ENCODE assay signal across 1 cellular context in the genomic region with DNA sequence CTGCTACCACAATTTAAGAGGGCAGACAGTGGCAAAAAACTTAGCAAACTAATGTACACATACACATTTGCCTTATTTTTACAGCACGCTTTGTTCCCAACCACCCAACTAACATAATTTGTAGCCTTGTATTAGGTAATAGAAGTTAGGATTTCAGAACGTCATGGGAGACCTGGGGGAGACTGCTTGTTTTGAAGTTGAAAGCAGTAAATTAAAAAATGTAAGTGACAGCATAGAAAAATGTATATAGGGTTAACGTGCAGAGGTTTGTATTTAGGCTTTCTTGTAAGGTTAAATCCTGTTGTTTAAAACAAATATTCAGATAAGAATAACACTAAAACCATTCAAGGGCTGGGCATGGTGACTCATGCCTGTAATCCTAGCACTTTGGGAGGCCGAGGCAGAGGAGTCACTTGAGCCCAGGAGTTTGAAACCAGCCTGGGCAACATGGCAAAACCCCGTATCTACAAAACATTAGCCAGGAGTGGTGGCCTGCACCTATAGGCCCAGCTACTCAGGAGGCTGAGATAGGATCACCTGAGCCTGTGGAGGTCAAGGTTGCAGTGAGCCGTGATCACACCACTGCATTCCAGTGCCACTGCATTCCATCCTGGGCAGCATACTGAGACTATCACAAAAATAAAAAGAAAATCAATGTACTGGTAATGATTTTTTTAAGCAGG.
TF ChIP-seq lines count a peak whose summit lies in the region.

No MANE protein-coding gene starts in this region.

TF ChIP-seq in IMR-90, 13 proteins besides CTCF, POLR2A, EP300 and RAD21:
- TF ChIP-seq FOS (IDR thresholded peaks at IDR 0.05; ENCODE audit: low read depth, low read length): peak; percentile 58
